11 cellular contexts compared by ENCODE assay signal in the genomic region with DNA sequence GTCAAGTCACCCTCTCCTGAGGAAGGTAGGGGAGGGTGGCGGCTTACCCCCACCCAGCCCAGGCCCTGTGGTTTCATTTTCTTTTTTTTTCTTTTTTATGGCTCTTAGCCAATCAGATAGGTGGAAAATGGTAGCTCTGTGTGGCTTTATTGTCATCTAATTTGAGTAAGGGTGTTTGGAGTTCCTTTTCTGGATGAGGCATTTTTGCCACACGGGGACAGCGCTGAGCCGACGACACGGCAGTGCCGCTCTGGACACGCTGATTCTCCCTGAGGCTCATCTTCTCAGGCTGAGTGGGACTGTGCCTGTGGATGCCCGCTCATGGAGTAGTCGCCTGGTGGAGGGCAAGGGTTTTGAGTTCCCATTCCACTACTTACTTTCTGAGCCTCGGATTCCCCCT. TPM values are rescaled to one million over a fixed set of nuclear protein-coding genes. Genes with fewer than 3 reads are reported as not detected.
DNase-seq lines count a peak whose midpoint lies in the region; ATAC-seq, FAIRE-seq and TF ChIP-seq lines count a peak whose summit lies in the region.
"Had no signal": no experiment of that assay in that cellular context is flagged by ENCODE, and none has a peak within 500 bp of the region (broad histone marks: within the 10 kb centered on the region; RNA-seq: fewer than 3 reads in every experiment).

No MANE protein-coding gene starts in this region.

- no peak overlapping the region for H3K27ac ChIP-seq in small intestine (ENCODE audit: low read depth in 1 of 2, low read length in 1 of 2)
- no peak overlapping the region for H3K27ac ChIP-seq in caudate nucleus (ENCODE audit: low read depth, low read length)

- no peaks in the 10 kb centered on the region for H3K36me3 ChIP-seq in small intestine (ENCODE audit: control insufficient read depth in 2 of 2, insufficient read depth in 2 of 2, low read length in 2 of 2)

- no peaks in the 10 kb centered on the region for H3K9me3 ChIP-seq in small intestine (ENCODE audit: control insufficient read depth, low read depth)

- TF ChIP-seq CTCF in epithelial cell of esophagus (IDR thresholded peaks at IDR 0.05; ENCODE audit: insufficient read depth, low read depth, low read length, missing control alignments) = peak; percentile 54

- no peaks in the 10 kb centered on the region for H3K4me1 ChIP-seq in small intestine (ENCODE audit: control insufficient read depth in 2 of 2, insufficient read depth in 1 of 2, low read depth in 1 of 2, low read length in 1 of 2)

- peaks cover 0 to 3% of the 10 kb centered on the region in 2 donors for H3K27me3 ChIP-seq in small intestine (ENCODE audit: control insufficient read depth in 2 of 2, insufficient read depth in 2 of 2, low read length in 2 of 2)

- H3K4me3 ChIP-seq in epithelial cell of esophagus (ENCODE audit: low read length) (no peak overlapping the region), small intestine (ENCODE audit: low read depth in 1 of 2, low read length in 2 of 2) (no peak overlapping the region)
- H3K4me3 ChIP-seq: lung had no signal

- DNase-seq in NCI-H748 (lab: John Stamatoyannopoulos, UW; ENCODE audit: unreplicated experiment) (peak; percentile 42), NCI-H748 treated with DMSO at 0.1 percent for 48 hours (lab: John Stamatoyannopoulos, UW) (no peak), NCI-H2171 treated with DMSO at 0.1 percent for 48 hours (lab: John Stamatoyannopoulos, UW) (peak; percentile 39), epithelial cell of esophagus (ENCODE audit: low read depth) (peak; percentile 28), small intestine (peak; percentile 3), caudate nucleus (lab: John Stamatoyannopoulos, UW) (no peak)
- DNase-seq: C1 segment of cervical spinal cord; stimulated activated naive CD4-positive, alpha-beta T cell treated with Interleukin-2 at 50 U/mL for 16 hours had no signal

- FAIRE-seq in small intestine (lab: Jason Lieb, UNC) = no peak

- WGBS in small intestine, 3 donors = 28 to 41% (median 39%) methylated on average over 11 of the region's 11 CpGs

- ATAC-seq in HG03342 (IDR thresholded peaks at IDR 0.05; ENCODE audit: unreplicated experiment) = no peak
- ATAC-seq in GM19035 (IDR thresholded peaks at IDR 0.05; ENCODE audit: unreplicated experiment) = no peak

RNA-seq across cellular contexts. Expression of a gene that starts 37.6 kb away (rescaled TPM):
- polyA plus RNA-seq in small intestine = under 1 TPM in 1 of 3 donors, not detected in 2; 0.70 TPM

RNA-seq across cellular contexts. Expression of a gene that starts 48.4 kb away (rescaled TPM):
- under 1 TPM in 1 of 3 donors, not detected in 2; 0.31 TPM for polyA plus RNA-seq in small intestine

Comparison
In these comparisons a context has a peak if more than half of its experiments do, and no peak if none do; other contexts are left out.
1. DNase-seq: peak in NCI-H748 (single experiment), NCI-H2171 treated with DMSO at 0.1 percent for 48 hours (single experiment), epithelial cell of esophagus (single experiment) and small intestine (single experiment); none in NCI-H748 treated with DMSO at 0.1 percent for 48 hours (single experiment) and caudate nucleus (0 of 61).